ENCODE assay signal across 12 cellular contexts in genomic region chr14:36657409-36658090, GRCh38. TPM values are rescaled to one million over a fixed set of nuclear protein-coding genes. Genes with fewer than 3 reads are reported as not detected.
A peak's percentile ranks its signal among the peaks of the same experiment; 100 is the strongest.
DNase-seq lines count a peak whose midpoint lies in the region; ATAC-seq and TF ChIP-seq lines count a peak whose summit lies in the region.
"Had no signal": no experiment of that assay in that cellular context is flagged by ENCODE, and none has a peak within 500 bp of the region (broad histone marks: within the 10 kb centered on the region; RNA-seq: fewer than 3 reads in every experiment).

No MANE protein-coding gene starts in this region.

- H3K27ac ChIP-seq in testis = no peak overlapping the region

- H3K27me3 Mint-ChIP-seq in activated CD4-positive, alpha-beta T cell treated with anti-CD3 and anti-CD28 coated beads, Interleukin-2, amount 10 ng/mL, durations not matched to agents 24 days and 14 days = peaks cover 93% of the 10 kb centered on the region
- peaks cover 95% of the 10 kb centered on the region for H3K27me3 Mint-ChIP-seq in activated naive CD8-positive, alpha-beta T cell treated with anti-CD3 and anti-CD28 coated beads, Interleukin-2, amount 10 ng/mL, durations not matched to agents 7 days and 5 days

- 1 to 4% methylated on average over 36 to 53 of the region's 53 CpGs for WGBS in testis, 2 donors

- POLR2A ChIA-PET in activated naive CD8-positive, alpha-beta T cell treated with anti-CD3 and anti-CD28 coated beads, Interleukin-2, amount 10 ng/mL, durations not matched to agents 7 days and 5 days (lab: Charles Lee) = no interaction called here

- TF ChIP-seq POLR2A in testis (IDR thresholded peaks at IDR 0.05) = no peak

- H3K4me1 ChIP-seq in testis = peaks cover 20% of the 10 kb centered on the region

- H3K4me3 Mint-ChIP-seq in activated CD4-positive, alpha-beta T cell treated with anti-CD3 and anti-CD28 coated beads, Interleukin-2, amount 10 ng/mL, durations not matched to agents 24 days and 14 days = no peak overlapping the region
- peak overlapping the region; percentile 13 for H3K4me3 Mint-ChIP-seq in activated naive CD8-positive, alpha-beta T cell treated with anti-CD3 and anti-CD28 coated beads, Interleukin-2, amount 10 ng/mL, durations not matched to agents 7 days and 5 days
- H3K4me3 Mint-ChIP-seq: activated CD4-positive, alpha-beta memory T cell treated with anti-CD3 and anti-CD28 coated beads for 36 hours; CD8-positive, alpha-beta T cell had no signal

- H3K9me3 ChIP-seq in testis = no peaks in the 10 kb centered on the region

- ATAC-seq in activated naive CD8-positive, alpha-beta T cell treated with anti-CD3 and anti-CD28 coated beads, Interleukin-2, amount 10 ng/mL, durations not matched to agents 7 days and 5 days (ENCODE audit: low read depth) = no peak
- peak; percentile 19 for ATAC-seq in left lobe of liver
- ATAC-seq in GM18909 (IDR thresholded peaks at IDR 0.05; ENCODE audit: poor library complexity, unreplicated experiment) = no peak
- ATAC-seq: CD8-positive, alpha-beta T cell had no signal

- peaks cover 7% of the 10 kb centered on the region for H3K4me1 Mint-ChIP-seq in activated CD4-positive, alpha-beta T cell treated with anti-CD3 and anti-CD28 coated beads, Interleukin-2, amount 10 ng/mL, durations not matched to agents 24 days and 14 days
- peaks cover 7% of the 10 kb centered on the region for H3K4me1 Mint-ChIP-seq in activated naive CD8-positive, alpha-beta T cell treated with anti-CD3 and anti-CD28 coated beads, Interleukin-2, amount 10 ng/mL, durations not matched to agents 7 days and 5 days

- peaks cover 6% of the 10 kb centered on the region for H3K36me3 Mint-ChIP-seq in activated CD4-positive, alpha-beta T cell treated with anti-CD3 and anti-CD28 coated beads, Interleukin-2, amount 10 ng/mL, durations not matched to agents 24 days and 14 days (ENCODE audit: low read depth)
- peaks cover 8% of the 10 kb centered on the region for H3K36me3 Mint-ChIP-seq in activated naive CD8-positive, alpha-beta T cell treated with anti-CD3 and anti-CD28 coated beads, Interleukin-2, amount 10 ng/mL, durations not matched to agents 7 days and 5 days
- H3K36me3 Mint-ChIP-seq: CD8-positive, alpha-beta T cell had no signal

- H3K36me3 ChIP-seq in testis (ENCODE audit: low read depth, missing control alignments) = no peaks in the 10 kb centered on the region

- DNase-seq in activated CD4-positive, alpha-beta T cell treated with anti-CD3 and anti-CD28 coated beads, Interleukin-2, amount 10 ng/mL, durations not matched to agents 24 days and 14 days = peak; percentile 57
- no peak for DNase-seq in activated CD4-positive, alpha-beta T cell treated with anti-CD3 and anti-CD28 coated beads, Interleukin-2, amount 50 U/mL, for 1 hour
- peak; percentile 38 for DNase-seq in activated naive CD8-positive, alpha-beta T cell treated with anti-CD3 and anti-CD28 coated beads, Interleukin-2, amount 10 ng/mL, durations not matched to agents 7 days and 5 days
- no peak for DNase-seq in left lobe of liver (ENCODE audit: low spot score)
- peak; percentile 24 for DNase-seq in testis
- no peak for DNase-seq in OCI-M2 (lab: John Stamatoyannopoulos, UW; ENCODE audit: unreplicated experiment)
- DNase-seq in GOT3 (lab: John Stamatoyannopoulos, UW) = no peak
- DNase-seq: activated CD4-positive, alpha-beta memory T cell treated with anti-CD3 and anti-CD28 coated beads for 36 hours; CD8-positive, alpha-beta T cell had no signal

- no peak for TF ChIP-seq CTCF in testis (IDR thresholded peaks at IDR 0.05)

- no peak overlapping the region for H3K27ac Mint-ChIP-seq in activated CD4-positive, alpha-beta T cell treated with anti-CD3 and anti-CD28 coated beads, Interleukin-2, amount 10 ng/mL, durations not matched to agents 24 days and 14 days
- H3K27ac Mint-ChIP-seq in activated naive CD8-positive, alpha-beta T cell treated with anti-CD3 and anti-CD28 coated beads, Interleukin-2, amount 10 ng/mL, durations not matched to agents 7 days and 5 days = no peak overlapping the region
- H3K27ac Mint-ChIP-seq: activated CD4-positive, alpha-beta memory T cell treated with anti-CD3 and anti-CD28 coated beads for 36 hours; CD8-positive, alpha-beta T cell; dendritic cell treated with granulocyte-macrophage colony-stimulating factor and Interleukin-4, amounts not matched to agents 40 ng/mL and 50 ng/mL, for 4 days had no signal

- intact Hi-C loops in activated CD4-positive, alpha-beta T cell treated with anti-CD3 and anti-CD28 coated beads, Interleukin-2, amount 10 ng/mL, durations not matched to agents 24 days and 14 days (cut with micrococcal nuclease) = loop anchor here (2.0 to 5.0 kb wide), 3 partner anchors 137 to 1555 kb away; partner anchors contain the start of gene NKX2-1
- intact Hi-C loops in testis (cut with DNase I; ENCODE audit: low total_unique reads) = no loop called here

- H3K4me3 ChIP-seq in testis = peak overlapping the region in 1 of 2 donors; percentile 3
- H3K4me3 ChIP-seq: lung had no signal

- no peaks in the 10 kb centered on the region for H3K27me3 ChIP-seq in testis

- H3K9me3 Mint-ChIP-seq in activated CD4-positive, alpha-beta T cell treated with anti-CD3 and anti-CD28 coated beads, Interleukin-2, amount 10 ng/mL, durations not matched to agents 24 days and 14 days = peaks cover 9% of the 10 kb centered on the region
- H3K9me3 Mint-ChIP-seq in activated naive CD8-positive, alpha-beta T cell treated with anti-CD3 and anti-CD28 coated beads, Interleukin-2, amount 10 ng/mL, durations not matched to agents 7 days and 5 days = peaks cover 6% of the 10 kb centered on the region
- H3K9me3 Mint-ChIP-seq: activated CD4-positive, alpha-beta memory T cell treated with anti-CD3 and anti-CD28 coated beads for 36 hours; CD8-positive, alpha-beta T cell had no signal

RNA-seq across cellular contexts. Expression of gene PAX9, which starts 4.1 kb away (rescaled TPM):
- not detected in 2 replicates for total RNA-seq in activated CD4-positive, alpha-beta T cell treated with anti-CD3 and anti-CD28 coated beads, Interleukin-2, amount 10 ng/mL, durations not matched to agents 24 days and 14 days
- total RNA-seq in activated naive CD8-positive, alpha-beta T cell treated with anti-CD3 and anti-CD28 coated beads, Interleukin-2, amount 10 ng/mL, durations not matched to agents 7 days and 5 days = not detected
- total RNA-seq in left lobe of liver (not detected), testis (under 1 TPM; 0.50 to 0.87 TPM)
- 0.13 TPM for polyA plus RNA-seq in testis (ENCODE audit: insufficient read depth, low read depth, low replicate concordance)
- total RNA-seq: activated CD4-positive, alpha-beta memory T cell treated with anti-CD3 and anti-CD28 coated beads for 36 hours; CD8-positive, alpha-beta T cell had no signal

Comparison
In these comparisons a context has a peak if more than half of its experiments do, and no peak if none do; other contexts are left out.
1. DNase-seq: peak in activated CD4-positive, alpha-beta T cell treated with anti-CD3 and anti-CD28 coated beads, Interleukin-2, amount 10 ng/mL, durations not matched to agents 24 days and 14 days (single experiment), activated naive CD8-positive, alpha-beta T cell treated with anti-CD3 and anti-CD28 coated beads, Interleukin-2, amount 10 ng/mL, durations not matched to agents 7 days and 5 days (single experiment) and testis (single experiment); none in activated CD4-positive, alpha-beta T cell treated with anti-CD3 and anti-CD28 coated beads, Interleukin-2, amount 50 U/mL, for 1 hour (single experiment), left lobe of liver (single experiment), OCI-M2 (single experiment) and GOT3 (single experiment).